1 cellular context compared by ENCODE assay signal in genomic region chr1:162629651-162630050, GRCh38.
A peak's percentile ranks its signal among the peaks of the same experiment; 100 is the strongest.
TF ChIP-seq lines count a peak whose summit lies in the region.

No MANE protein-coding gene starts in this region.

TF ChIP-seq in SK-N-SH, 30 proteins besides CTCF, POLR2A, EP300 and RAD21 (continued from another document):
- peak; percentile 33; the same call in 1 of the 2 replicates for TF ChIP-seq JUND (IDR thresholded peaks at IDR 0.05)
- no peak for TF ChIP-seq GABPA (IDR thresholded peaks at IDR 0.05; ENCODE audit: low read depth)
- TF ChIP-seq TEAD4 (IDR thresholded peaks at IDR 0.05; ENCODE audit: borderline replicate concordance, insufficient read depth): no peak
- peak; percentile 50; the same call in 1 of the 2 replicates for TF ChIP-seq FOSL2 (IDR thresholded peaks at IDR 0.05; ENCODE audit: borderline replicate concordance, low read depth)
